10 cellular contexts compared by ENCODE assay signal in the genomic region with DNA sequence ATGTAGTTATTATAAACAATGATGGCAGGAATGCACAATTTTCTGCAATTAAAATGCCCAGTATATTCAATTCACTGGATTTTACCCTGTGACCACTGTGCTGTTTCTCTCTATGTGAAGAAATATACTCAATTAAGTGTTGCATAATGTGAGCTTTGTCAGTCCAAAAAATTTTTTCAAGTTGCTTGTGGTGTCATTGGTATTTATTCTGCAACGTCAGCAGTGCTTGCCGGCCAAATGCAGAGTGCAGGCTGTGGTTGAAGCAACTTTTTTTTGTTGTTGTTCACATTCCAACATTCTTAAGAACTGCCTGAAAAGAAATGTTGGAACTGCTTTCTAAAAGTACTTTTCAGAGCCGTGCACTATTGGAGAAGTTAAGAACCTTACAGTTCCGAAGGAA.
A peak's percentile ranks its signal among the peaks of the same experiment; 100 is the strongest.
DNase-seq lines count a peak whose midpoint lies in the region; ATAC-seq and TF ChIP-seq lines count a peak whose summit lies in the region.
"Had no signal": no experiment of that assay in that cellular context is flagged by ENCODE, and none has a peak within 500 bp of the region (broad histone marks: within the 10 kb centered on the region; RNA-seq: fewer than 3 reads in every experiment).

No MANE protein-coding gene starts in this region.

- in situ Hi-C loops in HAP-1 (cut with MboI; ENCODE audit: low sequenced_read_pairs) = no loop called here

- H3K4me1 ChIP-seq in right lobe of liver (peaks cover 0 to 14% (median 2%) of the 10 kb centered on the region in 4 donors), thoracic aorta (ENCODE audit: control insufficient read depth in 1 of 2, low read depth in 2 of 2) (peaks cover 0 to 28% of the 10 kb centered on the region in 2 donors), HAP-1 (no peaks in the 10 kb centered on the region)

- DNase-seq in HS-27A (ENCODE audit: low read depth) = peak; percentile 4
- peak; percentile 72 for DNase-seq in epidermal melanocyte (ENCODE audit: insufficient read length, low spot score)
- peak; percentile 37 to 77 (median 71) for DNase-seq in right lobe of liver
- DNase-seq in thoracic aorta (ENCODE audit: low spot score) = no peak
- no peak for DNase-seq in HAP-1 (ENCODE audit: low spot score in 2 of 2)
- no peak for DNase-seq in activated CD4-positive, alpha-beta T cell treated with anti-CD3 and anti-CD28 coated beads, Interleukin-2, amount 50 U/mL, for 4 hours
- DNase-seq in activated CD4-positive, alpha-beta T cell treated with anti-CD3 and anti-CD28 coated beads for 1 hour = no peak
- no peak for DNase-seq in activated gamma-delta T cell (lab: John Stamatoyannopoulos, UW)
- DNase-seq: activated B cell treated with CpG ODN at 0.5 μM for 24 hours; activated naive CD8-positive, alpha-beta T cell treated with anti-CD3 and anti-CD28 coated beads, Interleukin-2, amount 10 ng/mL, durations not matched to agents 7 days and 5 days had no signal

- peak overlapping the region in 2 of 3 donors; percentile 43 to 46 for H3K27ac ChIP-seq in right lobe of liver
- H3K27ac ChIP-seq in thoracic aorta = no peak overlapping the region

- no peak for TF ChIP-seq POLR2A in right lobe of liver (IDR thresholded peaks at IDR 0.05)

- intact Hi-C loops in right lobe of liver (cut with DNase I) = no loop called here

- H3K4me3 ChIP-seq in right lobe of liver (no peak overlapping the region), thoracic aorta (no peak overlapping the region), HAP-1 (no peak overlapping the region)

- TF ChIP-seq CTCF in right lobe of liver (IDR thresholded peaks at IDR 0.05) (no peak), thoracic aorta (IDR thresholded peaks at IDR 0.05) (no peak)

- ATAC-seq in right lobe of liver (peak; percentile 89 to 93 (median 91)), thoracic aorta (ENCODE audit: insufficient number of reproducible peaks, low FRiP score, low read depth) (peak; percentile 84)

- WGBS in right lobe of liver (ENCODE audit: insufficient coverage, low coverage, low lambda C conversion rate, missing lambda C conversion rate) = 10% methylated on average over 4 of the region's 4 CpGs

- no peaks in the 10 kb centered on the region for H3K9me3 ChIP-seq in right lobe of liver
- H3K9me3 ChIP-seq in thoracic aorta = no peaks in the 10 kb centered on the region
- no peaks in the 10 kb centered on the region for H3K9me3 ChIP-seq in HAP-1

- no peaks in the 10 kb centered on the region for H3K27me3 ChIP-seq in right lobe of liver
- H3K27me3 ChIP-seq in thoracic aorta (replicated peaks; ENCODE audit: insufficient read depth) = no peaks in the 10 kb centered on the region
- no peaks in the 10 kb centered on the region for H3K27me3 ChIP-seq in HAP-1 (ENCODE audit: low read depth)

- H3K36me3 ChIP-seq in right lobe of liver = no peaks in the 10 kb centered on the region
- H3K36me3 ChIP-seq in thoracic aorta = no peaks in the 10 kb centered on the region
- no peaks in the 10 kb centered on the region for H3K36me3 ChIP-seq in HAP-1 (replicated peaks)

Comparison
In these comparisons a context has a peak if more than half of its experiments do, and no peak if none do; other contexts are left out.
1. DNase-seq: peak in HS-27A (single experiment), epidermal melanocyte (single experiment) and right lobe of liver (3 of 3); none in thoracic aorta (single experiment), HAP-1 (0 of 2), activated CD4-positive, alpha-beta T cell treated with anti-CD3 and anti-CD28 coated beads, Interleukin-2, amount 50 U/mL, for 4 hours (0 of 2), activated CD4-positive, alpha-beta T cell treated with anti-CD3 and anti-CD28 coated beads for 1 hour (single experiment) and activated gamma-delta T cell (single experiment).
2. H3K27ac ChIP-seq: peak in right lobe of liver (2 of 3); none in thoracic aorta (0 of 2).